Comparison of ENCODE assay signal across 21 cellular contexts in genomic region chr7:157557263-157557662, GRCh38.
"Had no signal": no experiment of that assay in that cellular context is flagged by ENCODE, and none has a peak within 500 bp of the region (broad histone marks: within the 10 kb centered on the region; RNA-seq: fewer than 3 reads in every experiment).

No MANE protein-coding gene starts in this region.

- H3K4me1 ChIP-seq: left ventricle myocardium inferior, parathyroid adenoma, psoas muscle, transverse colon had no signal

- H3K27ac Mint-ChIP-seq: activated CD4-positive, alpha-beta memory T cell treated with anti-CD3 and anti-CD28 coated beads, Interleukin-2, amount 10 ng/mL, durations not matched to agents 7 days and 5 days; activated CD4-positive, alpha-beta T cell treated with anti-CD3 and anti-CD28 coated beads, Interleukin-2, amount 10 ng/mL, durations not matched to agents 24 days and 14 days; activated naive CD8-positive, alpha-beta T cell; activated T-cell treated with anti-CD3 and anti-CD28 coated beads, Interleukin-2, amount 50 U/mL, for 24 hours; nephron progenitor cell had no signal

- H3K27me3 Mint-ChIP-seq: activated CD4-positive, alpha-beta memory T cell treated with anti-CD3 and anti-CD28 coated beads, Interleukin-2, amount 10 ng/mL, durations not matched to agents 7 days and 5 days; activated CD4-positive, alpha-beta T cell treated with anti-CD3 and anti-CD28 coated beads, Interleukin-2, amount 10 ng/mL, durations not matched to agents 24 days and 14 days; activated naive CD8-positive, alpha-beta T cell; activated T-cell treated with anti-CD3 and anti-CD28 coated beads, Interleukin-2, amount 50 U/mL, for 24 hours had no signal

- H3K27me3 ChIP-seq: spleen, transverse colon had no signal

- H3K9me3 ChIP-seq: left ventricle myocardium inferior, psoas muscle, spleen, transverse colon had no signal

- H3K4me1 Mint-ChIP-seq: activated CD4-positive, alpha-beta memory T cell treated with anti-CD3 and anti-CD28 coated beads, Interleukin-2, amount 10 ng/mL, durations not matched to agents 7 days and 5 days; activated CD4-positive, alpha-beta T cell treated with anti-CD3 and anti-CD28 coated beads, Interleukin-2, amount 10 ng/mL, durations not matched to agents 24 days and 14 days had no signal

- H3K36me3 Mint-ChIP-seq: activated naive CD8-positive, alpha-beta T cell had no signal

- H3K27ac ChIP-seq: epithelial cell of prostate, left ventricle myocardium inferior, parathyroid adenoma, psoas muscle, transverse colon, VCaP had no signal

- H3K36me3 ChIP-seq: transverse colon had no signal

- H3K4me3 Mint-ChIP-seq: activated CD4-positive, alpha-beta memory T cell treated with anti-CD3 and anti-CD28 coated beads, Interleukin-2, amount 10 ng/mL, durations not matched to agents 7 days and 5 days; activated CD4-positive, alpha-beta T cell treated with anti-CD3 and anti-CD28 coated beads, Interleukin-2, amount 10 ng/mL, durations not matched to agents 24 days and 14 days; activated naive CD8-positive, alpha-beta T cell; activated T-cell treated with anti-CD3 and anti-CD28 coated beads, Interleukin-2, amount 50 U/mL, for 24 hours; nephron progenitor cell had no signal

- H3K4me3 ChIP-seq: left ventricle myocardium inferior, lung, psoas muscle, spleen, transverse colon had no signal

- DNase-seq: activated CD4-positive, alpha-beta memory T cell treated with anti-CD3 and anti-CD28 coated beads, Interleukin-2, amount 10 ng/mL, durations not matched to agents 7 days and 5 days; activated CD4-positive, alpha-beta T cell treated with anti-CD3 and anti-CD28 coated beads, Interleukin-2, amount 10 ng/mL, durations not matched to agents 24 days and 14 days; activated CD8-positive, alpha-beta memory T cell treated with anti-CD3 and anti-CD28 coated beads, Interleukin-2, amount 50 U/mL, for 48 hours; activated naive CD4-positive, alpha-beta T cell treated with Interleukin-2 at 50 U/mL for 16 hours; activated T-cell treated with anti-CD3 and anti-CD28 coated beads, Interleukin-2, amount 50 U/mL, for 24 hours; anterior cingulate cortex; dermis blood vessel endothelial cell; effector CD4-positive, alpha-beta T cell; left ventricle myocardium inferior; mesendoderm; nephron progenitor cell; nucleus accumbens; psoas muscle; spleen; stimulated activated naive CD4-positive, alpha-beta T cell; transverse colon had no signal

- H2AFZ ChIP-seq: parathyroid adenoma had no signal

- H3K79me2 ChIP-seq: parathyroid adenoma had no signal

- H3K9ac ChIP-seq: parathyroid adenoma had no signal

- H3K9me3 Mint-ChIP-seq: activated CD4-positive, alpha-beta memory T cell treated with anti-CD3 and anti-CD28 coated beads, Interleukin-2, amount 10 ng/mL, durations not matched to agents 7 days and 5 days; activated CD4-positive, alpha-beta T cell treated with anti-CD3 and anti-CD28 coated beads, Interleukin-2, amount 10 ng/mL, durations not matched to agents 24 days and 14 days; activated T-cell treated with anti-CD3 and anti-CD28 coated beads, Interleukin-2, amount 50 U/mL, for 24 hours; nephron progenitor cell had no signal
